Comparison of ENCODE assay signal across 21 cellular contexts in genomic region chr11:123107945-123108344, GRCh38. TPM values are rescaled to one million over a fixed set of nuclear protein-coding genes. Genes with fewer than 3 reads are reported as not detected.
DNase-seq lines count a peak whose midpoint lies in the region; ATAC-seq and TF ChIP-seq lines count a peak whose summit lies in the region.
"Had no signal": no experiment of that assay in that cellular context is flagged by ENCODE, and none has a peak within 500 bp of the region (broad histone marks: within the 10 kb centered on the region; RNA-seq: fewer than 3 reads in every experiment).

No MANE protein-coding gene starts in this region.

- no peak overlapping the region for H4K12ac ChIP-seq in trophoblast cell (ENCODE audit: low read depth, low read length)

- H3K4ac ChIP-seq in IMR-90 (ENCODE audit: low read depth, low read length) (peak overlapping the region; percentile 17), trophoblast cell (ENCODE audit: low read depth, low read length) (no peak overlapping the region)

- H2BK15ac ChIP-seq in IMR-90 (ENCODE audit: low read depth, low read length): no peak overlapping the region; the same call in 2 of the 3 replicates

- H3K18ac ChIP-seq in IMR-90 (ENCODE audit: low read depth, low read length) (peak overlapping the region; percentile 81; the same call in 1 of the 2 replicates), trophoblast cell (ENCODE audit: low read length) (no peak overlapping the region)

- H3K4me3 ChIP-seq in GM23248 (no peak overlapping the region), IMR-90 (ENCODE audit: insufficient read depth, low read depth, low read length) (no peak overlapping the region), fibroblast of villous mesenchyme (ENCODE audit: low read depth, low read length) (no peak overlapping the region), trophoblast cell (ENCODE audit: low read depth, low read length) (no peak overlapping the region)
- H3K4me3 ChIP-seq: BLaER1, GM23338, MG63, SJSA1 had no signal

- peaks cover 31 to 79% of the 10 kb centered on the region in 2 experiments for H3K79me1 ChIP-seq in IMR-90 (ENCODE audit: low read depth in 1 of 2, low read length in 2 of 2)
- H3K79me1 ChIP-seq in trophoblast cell (ENCODE audit: low read length): peaks cover 3% of the 10 kb centered on the region

- no peak for TF ChIP-seq RAD21 in IMR-90 (IDR thresholded peaks at IDR 0.05; ENCODE audit: low read length)

- H4K91ac ChIP-seq in IMR-90 (ENCODE audit: insufficient read depth, low read depth, low read length) (peak overlapping the region; percentile 76; the same call in 1 of the 2 replicates), trophoblast cell (ENCODE audit: low read depth, low read length) (no peak overlapping the region)

- peak overlapping the region; percentile 45; the same call in 1 of the 2 replicates for H3K23ac ChIP-seq in IMR-90 (ENCODE audit: low read depth, low read length)
- H3K23ac ChIP-seq in trophoblast cell (ENCODE audit: low read length): no peak overlapping the region

- H3K36me3 Mint-ChIP-seq in stimulated activated memory B cell treated with anti-CD40 and anti-IgM and Interleukin-4, amounts not matched to agents 10 μg/mL and 1 μg/mL and 100 μg/mL, for 72 hours: no peaks in the 10 kb centered on the region

- H2BK5ac ChIP-seq in IMR-90 (ENCODE audit: low read depth, low read length, poor library complexity, severe bottlenecking) (peak overlapping the region; percentile 31), trophoblast cell (ENCODE audit: low read depth, low read length, poor library complexity) (no peak overlapping the region)

- WGBS in GM23248 (ENCODE audit: low coverage in 1 of 2, low lambda C conversion rate in 2 of 2, missing lambda C conversion rate in 2 of 2), 2 experiments: 96 to 98% methylated on average over 4 of the region's 4 CpGs
- WGBS in IMR-90 (ENCODE audit: extremely low coverage in 2 of 2, insufficient read length in 1 of 2), 2 experiments: 100% methylated on average over 1 of the region's 4 CpGs; no CpG with 5 or more reads in 1 of the 2 experiments
- no CpG with 5 or more reads among the region's 4 CpGs for WGBS in trophoblast cell (ENCODE audit: extremely low coverage, insufficient coverage, insufficient read length)

- no peaks in the 10 kb centered on the region for H3K9me3 Mint-ChIP-seq in stimulated activated memory B cell treated with anti-CD40 and anti-IgM and Interleukin-4, amounts not matched to agents 10 μg/mL and 1 μg/mL and 100 μg/mL, for 72 hours
- H3K9me3 Mint-ChIP-seq: CD4-positive, alpha-beta T cell; GM23338 had no signal

- in situ Hi-C loops in GM23248 (cut with MboI): no loop called here
- in situ Hi-C loops in IMR-90 (cut with MboI; ENCODE audit: low sequenced_read_pairs): loop anchor here (10.0 kb wide), 1 partner anchor 367 kb away; no protein-coding TSS in a partner anchor

- H3K27ac Mint-ChIP-seq in stimulated activated memory B cell treated with anti-CD40 and anti-IgM and Interleukin-4, amounts not matched to agents 10 μg/mL and 1 μg/mL and 100 μg/mL, for 72 hours: no peak overlapping the region
- H3K27ac Mint-ChIP-seq: CD4-positive, alpha-beta T cell; GM23338 had no signal

- POLR2A ChIA-PET in IMR-90 (lab: Charles Lee; ENCODE audit: unreplicated experiment): no interaction called here

- peak overlapping the region; percentile 76 for H4K5ac ChIP-seq in IMR-90 (ENCODE audit: low read depth, low read length)

- H3K9me3 ChIP-seq in GM23248 (ENCODE audit: low read depth): no peaks in the 10 kb centered on the region
- no peaks in the 10 kb centered on the region for H3K9me3 ChIP-seq in IMR-90 (ENCODE audit: control insufficient read depth, insufficient read depth, low read length)
- H3K9me3 ChIP-seq in trophoblast cell (ENCODE audit: insufficient read depth, low read depth, low read length): no peaks in the 10 kb centered on the region
- H3K9me3 ChIP-seq: BLaER1, MG63, SJSA1 had no signal

- H3K56ac ChIP-seq in IMR-90 (ENCODE audit: extremely low read depth, insufficient read depth, low read length): no peak overlapping the region

- intact Hi-C loops in IMR-90 (cut with micrococcal nuclease): no loop called here

- peak overlapping the region; percentile 10 to 32; a peak in 1 of 4 replicates for H4K8ac ChIP-seq in IMR-90 (ENCODE audit: low read depth in 2 of 2, low read length in 2 of 2)
- H4K8ac ChIP-seq in trophoblast cell (ENCODE audit: low read depth, low read length): no peak overlapping the region

- H2AK5ac ChIP-seq in IMR-90 (ENCODE audit: low read depth, low read length) (peak overlapping the region; percentile 23; the same call in 1 of the 2 replicates), trophoblast cell (ENCODE audit: low read length) (no peak overlapping the region)

- H3K4me3 Mint-ChIP-seq in stimulated activated memory B cell treated with anti-CD40 and anti-IgM and Interleukin-4, amounts not matched to agents 10 μg/mL and 1 μg/mL and 100 μg/mL, for 72 hours: no peak overlapping the region
- H3K4me3 Mint-ChIP-seq: CD4-positive, alpha-beta T cell; GM23338 had no signal

- ATAC-seq in IMR-90 (ENCODE audit: low read depth) (no peak), GM19351 (IDR thresholded peaks at IDR 0.05; ENCODE audit: unreplicated experiment) (no peak)
- ATAC-seq in stimulated activated memory B cell treated with anti-CD40 and anti-IgM and Interleukin-4, amounts not matched to agents 10 μg/mL and 1 μg/mL and 100 μg/mL, for 72 hours: no peak
- ATAC-seq: GM23338, Right ventricle myocardium inferior had no signal

- H3K27ac ChIP-seq in GM23248: peak overlapping the region; percentile 7; the same call in 1 of the 2 replicates
- peak overlapping the region; percentile 61; the same call in 1 of the 2 replicates for H3K27ac ChIP-seq in IMR-90 (ENCODE audit: insufficient read depth, low read length)
- no peak overlapping the region for H3K27ac ChIP-seq in trophoblast cell (ENCODE audit: low read depth, low read length)
- H3K27ac ChIP-seq: BLaER1, SJSA1 had no signal

- no peaks in the 10 kb centered on the region for H4K20me1 ChIP-seq in GM23248 (ENCODE audit: insufficient read depth)
- H4K20me1 ChIP-seq in IMR-90 (ENCODE audit: insufficient read depth, low read length): peaks cover 2% of the 10 kb centered on the region; the same call in 1 of the 2 replicates
- H4K20me1 ChIP-seq: BLaER1 had no signal

- H2BK12ac ChIP-seq in trophoblast cell (ENCODE audit: low read length): no peak overlapping the region

- no peaks in the 10 kb centered on the region for H3K9me2 ChIP-seq in GM23248 (ENCODE audit: insufficient read depth)

- H3K14ac ChIP-seq in IMR-90 (replicated peaks; ENCODE audit: low read depth, low read length) (peak overlapping the region; percentile 33; the same call in 1 of the 2 replicates), trophoblast cell (ENCODE audit: low read length) (no peak overlapping the region)

- peaks cover 82% of the 10 kb centered on the region for H3F3A ChIP-seq in GM23248 (ENCODE audit: insufficient read depth)

- peaks cover 40% of the 10 kb centered on the region for H3K4me1 ChIP-seq in GM23248 (ENCODE audit: insufficient read depth)
- H3K4me1 ChIP-seq in IMR-90 (ENCODE audit: control insufficient read depth, insufficient read depth, low read length): peaks cover 14% of the 10 kb centered on the region
- H3K4me1 ChIP-seq in trophoblast cell (ENCODE audit: control insufficient read depth in 1 of 2, insufficient read depth in 2 of 2, low read length in 2 of 2): peaks cover 4 to 5% of the 10 kb centered on the region in 2 experiments
- H3K4me1 ChIP-seq: SJSA1 had no signal

- 0 out of 2 replicates have a peak overlapping the region, but pooled peaks have one; percentile 62 for H2BK20ac ChIP-seq in IMR-90 (ENCODE audit: low read depth, low read length)

- H2AK9ac ChIP-seq in IMR-90 (replicated peaks; ENCODE audit: low read depth, low read length, poor library complexity): peak overlapping the region; percentile 53

- H2AFZ ChIP-seq in GM23248 (no peak overlapping the region), IMR-90 (replicated peaks; ENCODE audit: low read length, poor library complexity) (no peak overlapping the region), trophoblast cell (ENCODE audit: insufficient read depth, low read length, poor library complexity) (no peak overlapping the region)
- H2AFZ ChIP-seq: GM23338 had no signal

- CTCF ChIA-PET in IMR-90 (lab: Yijun Ruan, JAX): interaction anchor here (0.5 to 5.0 kb wide), 4 partner anchors 12 to 509 kb away, joined by 3 to 42 read pairs (median 5); no protein-coding TSS in a partner anchor

- H3K27me3 ChIP-seq in GM23248 (replicated peaks; ENCODE audit: insufficient read depth) (no peaks in the 10 kb centered on the region), IMR-90 (ENCODE audit: control insufficient read depth, insufficient read depth, low read length) (no peaks in the 10 kb centered on the region), trophoblast cell (ENCODE audit: insufficient read depth, low read length) (no peaks in the 10 kb centered on the region)
- H3K27me3 ChIP-seq: BLaER1, MG63, SJSA1 had no signal

- dilution Hi-C loops in IMR-90 (cut with HindIII; ENCODE audit: low sequenced_read_pairs, unreplicated experiment): loop anchor here (25.0 kb wide), 1 partner anchor 154 kb away; no protein-coding TSS in a partner anchor

- DNase-seq in GM23248 (no peak), IMR-90 (no peak), fibroblast of villous mesenchyme (ENCODE audit: low read depth) (peak; percentile 77), trophoblast cell (peak; percentile 44 to 65), DMS153 treated with DMSO at 0.1 percent for 48 hours (lab: John Stamatoyannopoulos, UW; ENCODE audit: unreplicated experiment) (no peak)
- DNase-seq: ACHN; CD4-positive, alpha-beta T cell; COR-L47; HCEC 1CT; Kasumi-1; MG63; NCI-H1417 treated with DMSO at 0.1 percent for 48 hours; NCI-H187; NCI-H2227 treated with DMSO at 0.1 percent for 48 hours; NCI-H510A treated with DMSO at 0.1 percent for 48 hours had no signal

- H3K27me3 Mint-ChIP-seq in stimulated activated memory B cell treated with anti-CD40 and anti-IgM and Interleukin-4, amounts not matched to agents 10 μg/mL and 1 μg/mL and 100 μg/mL, for 72 hours: peaks cover 9% of the 10 kb centered on the region
- H3K27me3 Mint-ChIP-seq: CD4-positive, alpha-beta T cell had no signal

- H3K9ac ChIP-seq in GM23248 (peak overlapping the region; percentile 6; the same call in 1 of the 2 replicates), IMR-90 (ENCODE audit: low read depth, low read length) (no peak overlapping the region), trophoblast cell (ENCODE audit: low read length) (no peak overlapping the region)
- H3K9ac ChIP-seq: BLaER1 had no signal

- BruUV-seq in IMR-90 (replicated peaks; lab: Mats Ljungman, UMichigan): no TSS peak

- H3K36me3 ChIP-seq in GM23248 (ENCODE audit: low read depth) (peaks cover 8% of the 10 kb centered on the region; the same call in 1 of the 2 replicates), IMR-90 (ENCODE audit: control insufficient read depth, insufficient read depth, low read length) (peaks cover 18% of the 10 kb centered on the region), trophoblast cell (ENCODE audit: control insufficient read depth in 1 of 2, insufficient read depth in 2 of 2, low read length in 2 of 2) (no peaks in the 10 kb centered on the region)
- H3K36me3 ChIP-seq: BLaER1 had no signal

- peaks cover 7% of the 10 kb centered on the region for H3K4me1 Mint-ChIP-seq in stimulated activated memory B cell treated with anti-CD40 and anti-IgM and Interleukin-4, amounts not matched to agents 10 μg/mL and 1 μg/mL and 100 μg/mL, for 72 hours

- peaks cover 18% of the 10 kb centered on the region for H3K9me1 ChIP-seq in IMR-90 (ENCODE audit: insufficient read depth, low read length)

- no peak overlapping the region for H3K4me2 ChIP-seq in GM23248 (ENCODE audit: unreplicated experiment)
- H3K4me2 ChIP-seq in IMR-90 (ENCODE audit: low read depth, low read length): peak overlapping the region; percentile 48; the same call in 1 of the 2 replicates
- no peak overlapping the region for H3K4me2 ChIP-seq in trophoblast cell (ENCODE audit: low read length)
- H3K4me2 ChIP-seq: BLaER1, GM23338 had no signal

- H2BK120ac ChIP-seq in IMR-90 (ENCODE audit: low read depth, low read length): peak overlapping the region; percentile 56
- peak overlapping the region; percentile 4 for H2BK120ac ChIP-seq in trophoblast cell (ENCODE audit: insufficient read depth, low read length, poor library complexity)

- TF ChIP-seq CTCF in IMR-90 (conservative IDR thresholded peaks at IDR 0.05; ENCODE audit: low read depth, low read length) (no peak), fibroblast of villous mesenchyme (IDR thresholded peaks at IDR 0.05; ENCODE audit: insufficient read depth, low read depth, low read length) (no peak)

- H3K79me2 ChIP-seq in GM23248 (ENCODE audit: insufficient read depth): peaks cover 100% of the 10 kb centered on the region
- H3K79me2 ChIP-seq in trophoblast cell (ENCODE audit: control insufficient read depth, insufficient read depth, low read length, poor library complexity): peaks cover 2% of the 10 kb centered on the region

- no peak for TF ChIP-seq POLR2A in IMR-90 (IDR thresholded peaks at IDR 0.05; ENCODE audit: low read depth, low read length)

RNA-seq across cellular contexts. Expression of gene HSPA8, which starts 46.0 kb away (rescaled TPM):
- 2,043 and 2,414 TPM in 2 replicates for total RNA-seq in GM23248 (2014; rRNA removed; shearing (Covaris generic))
- 708 and 741 TPM in 2 replicates for polyA plus RNA-seq in GM23248 (2016; fragmentation: Nextera tagmentation; extraction: Ambion mirVana)
- 4,053 and 4,346 TPM in 2 replicates for total RNA-seq in IMR-90 (2012; rRNA removed)
- polyA plus RNA-seq in IMR-90 (2012; rRNA removed): 2,309 and 2,607 TPM in 2 replicates
- 891 and 1,297 TPM in 2 replicates for polyA plus RNA-seq in IMR-90 (2012; cell fraction: cytosol; rRNA removed)
- polyA plus RNA-seq in IMR-90 (2012; cell fraction: nucleus; rRNA removed; ENCODE audit: low replicate concordance): 378 and 1,026 TPM in 2 replicates
- 1,631 and 2,555 TPM in 2 replicates for total RNA-seq in fibroblast of villous mesenchyme
- polyA plus RNA-seq in trophoblast cell (2013): 930 and 947 TPM in 2 replicates

Comparison
In these comparisons a context has a peak if more than half of its experiments do, and no peak if none do; other contexts are left out.
1. DNase-seq: peak in fibroblast of villous mesenchyme (single experiment) and trophoblast cell (2 of 2); none in GM23248 (single experiment), IMR-90 (single experiment) and DMS153 treated with DMSO at 0.1 percent for 48 hours (single experiment).